In genomic region chr20:53597085-53597482, GRCh38 we compare ENCODE assay signal across 2 cellular contexts.
TF ChIP-seq lines count a peak whose summit lies in the region.

No MANE protein-coding gene starts in this region.

TF ChIP-seq in IMR-90, 13 proteins besides CTCF, POLR2A, EP300 and RAD21 (continued from another document):
- TF ChIP-seq NFE2L2 (IDR thresholded peaks at IDR 0.05; ENCODE audit: low read depth, low read length), result no peak
- no peak for TF ChIP-seq RCOR1 (IDR thresholded peaks at IDR 0.05; ENCODE audit: insufficient replicate concordance, low read length)
- TF ChIP-seq MXI1 (IDR thresholded peaks at IDR 0.05; ENCODE audit: borderline replicate concordance, low read depth, low read length), result no peak
- no peak for TF ChIP-seq FOS (IDR thresholded peaks at IDR 0.05; ENCODE audit: low read depth, low read length)
- no peak for TF ChIP-seq ELK1 (IDR thresholded peaks at IDR 0.05; ENCODE audit: borderline replicate concordance, low read depth, low read length)
- TF ChIP-seq RFX5 (IDR thresholded peaks at IDR 0.05; ENCODE audit: low read depth, low read length), result no peak
- no peak for TF ChIP-seq MAZ (IDR thresholded peaks at IDR 0.05; ENCODE audit: borderline replicate concordance, low read depth, low read length)
- no peak for TF ChIP-seq USF2 (IDR thresholded peaks at IDR 0.05; ENCODE audit: low read depth, low read length)
- TF ChIP-seq BHLHE40 (IDR thresholded peaks at IDR 0.05; ENCODE audit: low read depth, low read length), result no peak

TF ChIP-seq in SK-N-SH, 30 proteins besides CTCF, POLR2A, EP300 and RAD21:
- no peak for TF ChIP-seq PBX3 (IDR thresholded peaks at IDR 0.05)
